8 cellular contexts compared by ENCODE assay signal in the genomic region with DNA sequence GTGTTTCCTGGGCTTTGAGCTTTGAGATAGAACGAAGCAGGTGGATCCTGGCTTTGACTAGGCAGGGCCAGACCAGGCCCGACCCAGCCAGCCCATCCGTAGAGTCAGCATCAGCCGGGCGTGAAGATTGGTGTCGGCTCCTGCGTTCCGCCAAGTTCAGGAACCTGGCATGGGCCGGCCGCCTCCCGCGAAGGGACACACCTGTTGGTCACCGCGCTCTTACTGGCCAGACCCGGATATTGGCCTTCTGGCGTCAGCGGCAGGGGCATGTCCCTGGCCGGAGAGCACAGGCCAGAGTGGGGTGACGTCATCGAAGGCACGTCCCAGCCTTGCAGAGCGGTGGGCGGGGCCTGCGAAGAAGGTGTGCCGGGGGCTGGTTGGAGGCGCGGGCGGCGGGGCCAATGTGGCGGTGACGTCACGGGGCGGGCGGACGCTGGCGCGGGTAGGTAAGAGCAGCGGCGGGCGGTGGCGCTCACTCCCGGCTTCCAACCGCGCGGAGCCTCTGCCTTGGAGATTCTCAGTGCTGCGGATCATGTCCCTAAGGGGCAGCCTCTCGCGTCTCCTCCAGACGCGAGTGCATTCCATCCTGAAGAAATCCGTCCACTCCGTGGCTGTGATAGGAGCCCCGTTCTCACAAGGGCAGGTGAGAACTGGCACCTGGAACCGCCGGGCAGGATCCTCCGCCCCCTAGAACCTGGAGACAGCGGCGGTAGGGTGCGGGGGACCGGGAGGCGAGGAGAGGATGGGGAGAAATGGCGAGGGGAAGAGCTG. TPM values are rescaled to one million over a fixed set of nuclear protein-coding genes. Genes with fewer than 3 reads are reported as not detected.
DNase-seq lines count a peak whose midpoint lies in the region; ATAC-seq and TF ChIP-seq lines count a peak whose summit lies in the region.

A gene (plus strand): TSS at position 475 of the 771 bp plus-strand sequence. CDS start 58 bp downstream, at position 533.

- TF ChIP-seq CTCF in OCI-LY3 (IDR thresholded peaks at IDR 0.05; ENCODE audit: low read depth, low read length) (peak; percentile 32; the same call in 1 of the 2 replicates), epithelial cell of proximal tubule (conservative IDR thresholded peaks at IDR 0.05; ENCODE audit: low read depth, low read length) (no peak)

- ATAC-seq in GM21528 (IDR thresholded peaks at IDR 0.05; ENCODE audit: low FRiP score, unreplicated experiment) = peak; percentile 94

- peak within 1 kb of the TSS; percentile 87 for H3K4me2 ChIP-seq in OCI-LY3 (ENCODE audit: low read length)

- peaks cover 9% of the 10 kb centered on the region for H3K4me1 ChIP-seq in OCI-LY3 (ENCODE audit: low read length)

- H3K27me3 ChIP-seq in OCI-LY3 (ENCODE audit: low read depth, low read length) = peaks cover 10% of the 10 kb centered on the region

- no peak within 1 kb of the TSS for H3K27ac ChIP-seq in OCI-LY3 (ENCODE audit: low read length)

- no peaks in the 10 kb centered on the region for H3K36me3 ChIP-seq in OCI-LY3 (replicated peaks; ENCODE audit: low read depth, low read length)

- H3K79me2 ChIP-seq in OCI-LY3 (ENCODE audit: low read length) = no peaks in the 10 kb centered on the region

- H4K20me1 ChIP-seq in OCI-LY3 (ENCODE audit: insufficient read depth, low read length) = no peaks in the 10 kb centered on the region

- H3K9ac ChIP-seq in OCI-LY3 (ENCODE audit: low read length) = peak within 1 kb of the TSS; percentile 64

- no peaks in the 10 kb centered on the region for H3K9me3 ChIP-seq in OCI-LY3 (ENCODE audit: insufficient read depth, low read length)

- H3K4me3 ChIP-seq in OCI-LY3 (ENCODE audit: low read length) = peak within 1 kb of the TSS; percentile 86
- H3K4me3 ChIP-seq in epithelial cell of proximal tubule (ENCODE audit: low read depth, low read length) = peak within 1 kb of the TSS; percentile 81

- H2AFZ ChIP-seq in OCI-LY3 (ENCODE audit: low read depth, low read length) = peak within 1 kb of the TSS; percentile 88

- DNase-seq in DMS 273 (lab: John Stamatoyannopoulos, UW; ENCODE audit: unreplicated experiment) (peak; percentile 95), HuH-7.5 (ENCODE audit: low spot score) (peak; percentile 84), activated T-cell treated with anti-CD3 and anti-CD28 coated beads for 48 hours (ENCODE audit: low read depth) (peak; percentile 95), epithelial cell of proximal tubule (ENCODE audit: low read depth) (peak; percentile 77), mucosa of gallbladder (ENCODE audit: low spot score) (peak; percentile 98)
- peak; percentile 91 to 96 for DNase-seq in stimulated activated CD8-positive, alpha-beta memory T cell treated with anti-CD3 and anti-CD28 coated beads, Interleukin-4, amount 100 ng/mL, for 4 hours (ENCODE audit: low read depth in 2 of 2, low spot score in 1 of 2)

RNA-seq across cellular contexts. Expression of the gene that starts here (rescaled TPM):
- total RNA-seq in epithelial cell of proximal tubule = 25.9 TPM in 2 replicates
- total RNA-seq in mucosa of gallbladder = 9.5 TPM
